In the genomic region with DNA sequence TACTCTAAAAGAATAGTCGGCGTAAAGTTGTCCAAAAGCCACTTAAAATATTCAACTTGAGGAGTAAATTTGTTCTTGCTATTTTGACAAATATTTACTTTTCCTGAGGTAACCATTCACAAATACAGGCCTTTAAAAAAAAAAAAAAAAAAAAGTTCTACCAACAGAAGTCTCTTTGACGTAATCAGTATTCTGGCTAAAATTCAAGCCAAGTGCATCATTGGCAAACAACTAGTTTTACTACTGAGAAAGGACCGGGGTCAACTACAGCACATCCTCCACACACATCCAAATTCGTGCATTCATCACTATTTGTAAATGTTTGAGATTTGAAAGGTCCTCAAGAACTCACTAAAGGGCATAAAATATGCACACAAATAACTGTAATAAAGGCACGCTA, we compare ENCODE assay signal across 12 cellular contexts. TPM values are rescaled to one million over a fixed set of nuclear protein-coding genes. Genes with fewer than 3 reads are reported as not detected.
DNase-seq lines count a peak whose midpoint lies in the region; ATAC-seq and TF ChIP-seq lines count a peak whose summit lies in the region.
"Had no signal": no experiment of that assay in that cellular context is flagged by ENCODE, and none has a peak within 500 bp of the region (broad histone marks: within the 10 kb centered on the region; RNA-seq: fewer than 3 reads in every experiment).

No MANE protein-coding gene starts in this region.

- H3K4me3 Mint-ChIP-seq in activated CD8-positive, alpha-beta T cell treated with anti-CD3 and anti-CD28 coated beads, Interleukin-2, amount 10 ng/mL, durations not matched to agents 7 days and 5 days, result peak overlapping the region; percentile 22

- no peak for TF ChIP-seq CTCF in fibroblast of villous mesenchyme (IDR thresholded peaks at IDR 0.05; ENCODE audit: insufficient read depth, low read depth, low read length)
- no peak for TF ChIP-seq CTCF in psoas muscle (IDR thresholded peaks at IDR 0.05)

- H3K27ac Mint-ChIP-seq in activated CD8-positive, alpha-beta T cell treated with anti-CD3 and anti-CD28 coated beads, Interleukin-2, amount 10 ng/mL, durations not matched to agents 7 days and 5 days, result no peak overlapping the region

- H3K27me3 Mint-ChIP-seq in activated CD8-positive, alpha-beta T cell treated with anti-CD3 and anti-CD28 coated beads, Interleukin-2, amount 10 ng/mL, durations not matched to agents 7 days and 5 days (ENCODE audit: low read depth), result peaks cover 8% of the 10 kb centered on the region

- H3K36me3 Mint-ChIP-seq in activated CD8-positive, alpha-beta T cell treated with anti-CD3 and anti-CD28 coated beads, Interleukin-2, amount 10 ng/mL, durations not matched to agents 7 days and 5 days (ENCODE audit: low read depth), result no peaks in the 10 kb centered on the region

- no peaks in the 10 kb centered on the region for H3K27me3 ChIP-seq in psoas muscle (ENCODE audit: insufficient read depth in 3 of 3, low read length in 2 of 3)

- intact Hi-C loops in psoas muscle (cut with DNase I), result no loop called here

- DNase-seq in GM04504 (ENCODE audit: low read depth) (peak; percentile 10), fibroblast of villous mesenchyme (ENCODE audit: low read depth) (peak; percentile 81), psoas muscle (no peak), SW 1271 (lab: John Stamatoyannopoulos, UW) (no peak)
- DNase-seq in activated CD8-positive, alpha-beta T cell treated with anti-CD3 and anti-CD28 coated beads, Interleukin-2, amount 10 ng/mL, durations not matched to agents 7 days and 5 days, result no peak
- DNase-seq: NCI-H1417, SHP77 had no signal

- H3K4me1 ChIP-seq in psoas muscle, result peaks cover 29% of the 10 kb centered on the region

- H3K4me3 ChIP-seq in fibroblast of villous mesenchyme (ENCODE audit: low read depth, low read length) (peak overlapping the region; percentile 77), psoas muscle (peak overlapping the region; percentile 90)

- POLR2A ChIA-PET in activated CD8-positive, alpha-beta T cell treated with anti-CD3 and anti-CD28 coated beads, Interleukin-2, amount 10 ng/mL, durations not matched to agents 7 days and 5 days (lab: Charles Lee), result no interaction called here

- no peak for ATAC-seq in activated CD8-positive, alpha-beta T cell treated with anti-CD3 and anti-CD28 coated beads, Interleukin-2, amount 10 ng/mL, durations not matched to agents 7 days and 5 days
- no peak for ATAC-seq in psoas muscle
- ATAC-seq in HG03342 (IDR thresholded peaks at IDR 0.05; ENCODE audit: unreplicated experiment), result no peak
- no peak for ATAC-seq in GM18861 (IDR thresholded peaks at IDR 0.05; ENCODE audit: unreplicated experiment)
- ATAC-seq in GM18502 (IDR thresholded peaks at IDR 0.05; ENCODE audit: poor library complexity, unreplicated experiment), result no peak

- H3K36me3 ChIP-seq in psoas muscle (ENCODE audit: insufficient read depth in 1 of 2, low read depth in 1 of 2), result peaks cover 0 to 4% of the 10 kb centered on the region in 2 donors

- CTCF ChIA-PET in activated CD8-positive, alpha-beta T cell treated with anti-CD3 and anti-CD28 coated beads, Interleukin-2, amount 10 ng/mL, durations not matched to agents 7 days and 5 days (lab: Charles Lee), result interaction anchor here (1.3 to 1.8 kb wide), 3 partner anchors 10 to 28 kb away, joined by 3 to 10 read pairs (median 6); no protein-coding TSS in a partner anchor

- H3K9me3 Mint-ChIP-seq in activated CD8-positive, alpha-beta T cell treated with anti-CD3 and anti-CD28 coated beads, Interleukin-2, amount 10 ng/mL, durations not matched to agents 7 days and 5 days (ENCODE audit: insufficient read depth), result no peaks in the 10 kb centered on the region

- H3K27ac ChIP-seq in psoas muscle, result peak overlapping the region; percentile 92

- 51 to 76% (median 56%) methylated on average over 6 of the region's 6 CpGs for WGBS in psoas muscle, 3 donors

- H3K4me1 Mint-ChIP-seq in activated CD8-positive, alpha-beta T cell treated with anti-CD3 and anti-CD28 coated beads, Interleukin-2, amount 10 ng/mL, durations not matched to agents 7 days and 5 days (ENCODE audit: low read depth), result peaks cover 11% of the 10 kb centered on the region

- H3K9me3 ChIP-seq in psoas muscle, result no peaks in the 10 kb centered on the region

RNA-seq across cellular contexts. Expression of a gene that starts 2.0 kb away (rescaled TPM):
- 10 to 100 TPM; 22.4 to 28.0 TPM for total RNA-seq in activated CD8-positive, alpha-beta T cell treated with anti-CD3 and anti-CD28 coated beads, Interleukin-2, amount 10 ng/mL, durations not matched to agents 7 days and 5 days
- 164 and 224 TPM in 2 replicates for total RNA-seq in fibroblast of villous mesenchyme
- total RNA-seq in psoas muscle, result 10 to 100 TPM; 23.2 to 38.6 (median 32.3) TPM
- 10 to 100 TPM in 2 of 3 donors, 1 to 10 TPM in 1; 9.5 to 64.5 (median 26.1) TPM for polyA plus RNA-seq in psoas muscle

RNA-seq across cellular contexts. Expression of a gene that starts 33.1 kb away (rescaled TPM):
- not detected for total RNA-seq in activated CD8-positive, alpha-beta T cell treated with anti-CD3 and anti-CD28 coated beads, Interleukin-2, amount 10 ng/mL, durations not matched to agents 7 days and 5 days
- total RNA-seq in fibroblast of villous mesenchyme (not detected in 2 replicates), psoas muscle (not detected)
- not detected for polyA plus RNA-seq in psoas muscle
- total RNA-seq: endothelial cell of umbilical vein, mononuclear cell had no signal
- polyA plus RNA-seq: endothelial cell of umbilical vein had no signal

RNA-seq across cellular contexts. Expression of a gene that starts 44.9 kb away (rescaled TPM):
- total RNA-seq in activated CD8-positive, alpha-beta T cell treated with anti-CD3 and anti-CD28 coated beads, Interleukin-2, amount 10 ng/mL, durations not matched to agents 7 days and 5 days, result 10 to 100 TPM; 24.7 to 25.7 TPM
- 9.7 and 12.5 TPM in 2 replicates for total RNA-seq in fibroblast of villous mesenchyme
- 10 to 100 TPM in 1 of 4 donors, 1 to 10 TPM in 3; 5.6 to 12.8 (median 8.0) TPM for total RNA-seq in psoas muscle
- polyA plus RNA-seq in psoas muscle, result 1 to 10 TPM; 4.7 to 6.1 (median 5.2) TPM

Comparison
In these comparisons a context has a peak if more than half of its experiments do, and no peak if none do; other contexts are left out.
1. DNase-seq: peak in GM04504 (single experiment) and fibroblast of villous mesenchyme (single experiment); none in activated CD8-positive, alpha-beta T cell treated with anti-CD3 and anti-CD28 coated beads, Interleukin-2, amount 10 ng/mL, durations not matched to agents 7 days and 5 days (single experiment), psoas muscle (0 of 2) and SW 1271 (0 of 2).